2 cellular contexts compared by ENCODE assay signal in the genomic region with DNA sequence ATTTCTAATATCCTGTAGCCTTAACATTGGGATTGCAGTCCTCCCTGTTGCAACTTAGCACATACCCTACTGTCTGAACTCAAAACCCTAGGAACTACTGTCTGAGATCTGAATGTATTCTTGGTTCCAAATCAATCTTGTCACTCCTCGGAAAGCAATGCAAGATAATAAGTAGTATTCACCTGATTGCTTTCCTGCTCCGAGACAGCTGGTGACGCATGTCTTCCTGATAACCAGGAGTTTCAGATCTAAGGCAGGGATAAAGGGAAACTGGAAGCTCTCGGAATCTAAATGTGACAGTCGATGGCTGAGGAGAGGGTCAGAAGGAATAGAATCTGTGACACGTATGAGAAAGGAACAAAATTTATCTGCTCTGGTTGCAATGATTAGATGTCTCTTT.
TF ChIP-seq lines count a peak whose summit lies in the region.

No MANE protein-coding gene starts in this region.

TF ChIP-seq in GM23338, 12 proteins besides CTCF, POLR2A, EP300 and RAD21 (continued from another document and continues in another):
- TF ChIP-seq, protein P1, sequence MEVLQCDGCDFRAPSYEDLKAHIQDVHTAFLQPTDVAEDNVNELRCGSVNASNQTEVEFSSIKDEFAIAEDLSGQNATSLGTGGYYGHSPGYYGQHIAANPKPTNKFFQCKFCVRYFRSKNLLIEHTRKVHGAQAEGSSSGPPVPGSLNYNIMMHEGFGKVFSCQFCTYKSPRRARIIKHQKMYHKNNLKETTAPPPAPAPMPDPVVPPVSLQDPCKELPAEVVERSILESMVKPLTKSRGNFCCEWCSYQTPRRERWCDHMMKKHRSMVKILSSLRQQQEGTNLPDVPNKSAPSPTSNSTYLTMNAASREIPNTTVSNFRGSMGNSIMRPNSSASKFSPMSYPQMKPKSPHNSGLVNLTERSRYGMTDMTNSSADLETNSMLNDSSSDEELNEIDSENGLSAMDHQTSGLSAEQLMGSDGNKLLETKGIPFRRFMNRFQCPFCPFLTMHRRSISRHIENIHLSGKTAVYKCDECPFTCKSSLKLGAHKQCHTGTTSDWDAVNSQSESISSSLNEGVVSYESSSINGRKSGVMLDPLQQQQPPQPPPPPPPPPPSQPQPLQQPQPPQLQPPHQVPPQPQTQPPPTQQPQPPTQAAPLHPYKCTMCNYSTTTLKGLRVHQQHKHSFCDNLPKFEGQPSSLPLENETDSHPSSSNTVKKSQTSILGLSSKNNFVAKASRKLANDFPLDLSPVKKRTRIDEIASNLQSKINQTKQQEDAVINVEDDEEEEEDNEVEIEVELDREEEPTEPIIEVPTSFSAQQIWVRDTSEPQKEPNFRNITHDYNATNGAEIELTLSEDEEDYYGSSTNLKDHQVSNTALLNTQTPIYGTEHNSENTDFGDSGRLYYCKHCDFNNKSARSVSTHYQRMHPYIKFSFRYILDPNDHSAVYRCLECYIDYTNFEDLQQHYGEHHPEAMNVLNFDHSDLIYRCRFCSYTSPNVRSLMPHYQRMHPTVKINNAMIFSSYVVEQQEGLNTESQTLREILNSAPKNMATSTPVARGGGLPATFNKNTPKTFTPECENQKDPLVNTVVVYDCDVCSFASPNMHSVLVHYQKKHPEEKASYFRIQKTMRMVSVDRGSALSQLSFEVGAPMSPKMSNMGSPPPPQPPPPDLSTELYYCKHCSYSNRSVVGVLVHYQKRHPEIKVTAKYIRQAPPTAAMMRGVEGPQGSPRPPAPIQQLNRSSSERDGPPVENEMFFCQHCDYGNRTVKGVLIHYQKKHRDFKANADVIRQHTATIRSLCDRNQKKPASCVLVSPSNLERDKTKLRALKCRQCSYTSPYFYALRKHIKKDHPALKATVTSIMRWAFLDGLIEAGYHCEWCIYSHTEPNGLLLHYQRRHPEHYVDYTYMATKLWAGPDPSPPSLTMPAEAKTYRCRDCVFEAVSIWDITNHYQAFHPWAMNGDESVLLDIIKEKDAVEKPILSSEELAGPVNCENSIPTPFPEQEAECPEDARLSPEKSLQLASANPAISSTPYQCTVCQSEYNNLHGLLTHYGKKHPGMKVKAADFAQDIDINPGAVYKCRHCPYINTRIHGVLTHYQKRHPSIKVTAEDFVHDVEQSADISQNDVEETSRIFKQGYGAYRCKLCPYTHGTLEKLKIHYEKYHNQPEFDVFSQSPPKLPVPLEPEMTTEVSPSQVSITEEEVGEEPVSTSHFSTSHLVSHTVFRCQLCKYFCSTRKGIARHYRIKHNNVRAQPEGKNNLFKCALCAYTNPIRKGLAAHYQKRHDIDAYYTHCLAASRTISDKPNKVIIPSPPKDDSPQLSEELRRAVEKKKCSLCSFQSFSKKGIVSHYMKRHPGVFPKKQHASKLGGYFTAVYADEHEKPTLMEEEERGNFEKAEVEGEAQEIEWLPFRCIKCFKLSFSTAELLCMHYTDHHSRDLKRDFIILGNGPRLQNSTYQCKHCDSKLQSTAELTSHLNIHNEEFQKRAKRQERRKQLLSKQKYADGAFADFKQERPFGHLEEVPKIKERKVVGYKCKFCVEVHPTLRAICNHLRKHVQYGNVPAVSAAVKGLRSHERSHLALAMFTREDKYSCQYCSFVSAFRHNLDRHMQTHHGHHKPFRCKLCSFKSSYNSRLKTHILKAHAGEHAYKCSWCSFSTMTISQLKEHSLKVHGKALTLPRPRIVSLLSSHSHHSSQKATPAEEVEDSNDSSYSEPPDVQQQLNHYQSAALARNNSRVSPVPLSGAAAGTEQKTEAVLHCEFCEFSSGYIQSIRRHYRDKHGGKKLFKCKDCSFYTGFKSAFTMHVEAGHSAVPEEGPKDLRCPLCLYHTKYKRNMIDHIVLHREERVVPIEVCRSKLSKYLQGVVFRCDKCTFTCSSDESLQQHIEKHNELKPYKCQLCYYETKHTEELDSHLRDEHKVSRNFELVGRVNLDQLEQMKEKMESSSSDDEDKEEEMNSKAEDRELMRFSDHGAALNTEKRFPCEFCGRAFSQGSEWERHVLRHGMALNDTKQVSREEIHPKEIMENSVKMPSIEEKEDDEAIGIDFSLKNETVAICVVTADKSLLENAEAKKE (CRISPR knock-in tag; IDR thresholded peaks at IDR 0.05) = no peak
- no peak for TF ChIP-seq CREB1 (CRISPR knock-in tag; IDR thresholded peaks at IDR 0.05; ENCODE audit: low read depth)
- TF ChIP-seq ZNF114 (CRISPR knock-in tag; IDR thresholded peaks at IDR 0.05) = no peak
- no peak for TF ChIP-seq POLR2AphosphoS5 (IDR thresholded peaks at IDR 0.05; ENCODE audit: low read depth)
- no peak for TF ChIP-seq REST (IDR thresholded peaks at IDR 0.05; ENCODE audit: unreplicated experiment)
- no peak for TF ChIP-seq EZH2phosphoT487 (IDR thresholded peaks at IDR 0.05; ENCODE audit: unreplicated experiment)
- TF ChIP-seq STAT1 (IDR thresholded peaks at IDR 0.05; ENCODE audit: unreplicated experiment) = no peak
- TF ChIP-seq EZH2 (IDR thresholded peaks at IDR 0.05; ENCODE audit: low read depth, unreplicated experiment) = no peak
- no peak for TF ChIP-seq ETS1 (IDR thresholded peaks at IDR 0.05)
- TF ChIP-seq JUNB (IDR thresholded peaks at IDR 0.05; ENCODE audit: unreplicated experiment) = no peak

TF ChIP-seq in neural cell, 6 proteins besides CTCF, POLR2A, EP300 and RAD21 (continued from another document):
- peak; percentile 98 for TF ChIP-seq REST (IDR thresholded peaks at IDR 0.05; ENCODE audit: borderline replicate concordance)
- TF ChIP-seq EZH2 (IDR thresholded peaks at IDR 0.05; ENCODE audit: borderline replicate concordance, insufficient read depth, low read length, poor library complexity, severe bottlenecking) = no peak
